In the genomic region with DNA sequence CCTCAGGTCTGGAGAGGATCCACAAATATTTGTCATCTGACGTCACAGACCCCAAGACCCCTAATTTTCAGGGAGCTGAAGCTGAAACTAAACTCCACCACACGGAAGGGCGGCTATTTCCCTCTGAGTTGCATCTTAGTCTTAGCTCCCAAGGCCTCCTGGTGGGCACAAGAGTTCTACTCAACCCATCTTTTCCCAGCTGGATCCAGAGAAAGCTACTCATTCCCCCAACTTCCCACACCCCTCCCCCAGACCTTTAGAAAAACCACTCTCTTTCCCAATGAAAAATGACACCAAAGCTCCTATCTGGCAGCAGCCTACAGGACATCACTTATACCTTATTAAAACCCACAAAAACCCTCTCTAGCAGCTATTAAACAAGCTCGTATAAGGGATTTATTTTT, we compare ENCODE assay signal across 19 cellular contexts.
A peak's percentile ranks its signal among the peaks of the same experiment; 100 is the strongest.
DNase-seq lines count a peak whose midpoint lies in the region; ATAC-seq and TF ChIP-seq lines count a peak whose summit lies in the region.
"Had no signal": no experiment of that assay in that cellular context is flagged by ENCODE, and none has a peak within 500 bp of the region (broad histone marks: within the 10 kb centered on the region; RNA-seq: fewer than 3 reads in every experiment).

No MANE protein-coding gene starts in this region.

- CTCF ChIA-PET in HEK293 (lab: Yijun Ruan, JAX) = interaction anchor here (0.6 to 1.1 kb wide), 3 partner anchors 10 to 1695 kb away, joined by 3 read pairs; no protein-coding TSS in a partner anchor

- H3K27ac Mint-ChIP-seq in stimulated activated naive CD8-positive, alpha-beta T cell treated with anti-CD3 and anti-CD28 coated beads, Interleukin-15, amount 100 ng/mL, for 72 hours = no peak overlapping the region
- H3K27ac Mint-ChIP-seq: CD4-positive, CD25-positive, alpha-beta regulatory T cell had no signal

- H3K4me3 ChIP-seq in HEK293 (ENCODE audit: low read depth, low read length) (no peak overlapping the region), iPS DF 6.9 (ENCODE audit: low read length) (no peak overlapping the region)

- H3K9me3 ChIP-seq in HEK293 (ENCODE audit: control insufficient read depth, insufficient read depth, low read depth, low read length) (no peaks in the 10 kb centered on the region), iPS DF 6.9 (ENCODE audit: control insufficient read depth, insufficient read depth, low read length) (no peaks in the 10 kb centered on the region)

- peaks cover 15% of the 10 kb centered on the region for H3K4me1 Mint-ChIP-seq in stimulated activated naive CD8-positive, alpha-beta T cell treated with anti-CD3 and anti-CD28 coated beads, Interleukin-15, amount 100 ng/mL, for 72 hours

- POLR2A ChIA-PET in HEK293 (lab: Yijun Ruan, JAX) = no interaction called here

- H3K27ac ChIP-seq in HEK293 (ENCODE audit: extremely low read depth, low read depth, low read length) (no peak overlapping the region), iPS DF 6.9 (ENCODE audit: low read length) (no peak overlapping the region)

- no peaks in the 10 kb centered on the region for H3K27me3 ChIP-seq in iPS DF 6.9 (ENCODE audit: control insufficient read depth, insufficient read depth, low read length)

- peak; percentile 11 for DNase-seq in Daoy (ENCODE audit: low read depth)
- DNase-seq in NCI-H524 treated with DMSO at 0.1 percent for 48 hours (lab: John Stamatoyannopoulos, UW) = peak; percentile 80
- peak; percentile 5 for DNase-seq in iPS DF 6.9 (ENCODE audit: low read depth, low spot score)
- no peak for DNase-seq in posterior vena cava (ENCODE audit: low spot score)
- no peak for DNase-seq in stimulated activated naive CD8-positive, alpha-beta T cell treated with anti-CD3 and anti-CD28 coated beads, Interleukin-15, amount 100 ng/mL, for 72 hours
- DNase-seq: ACHN, AML-193, DMS53, HCEC 1CT, KG1, NCI-H1048, NCI-H1694, NCI-H2171, NCI-H446, SW 1271 had no signal

- H3K9me3 Mint-ChIP-seq in stimulated activated naive CD8-positive, alpha-beta T cell treated with anti-CD3 and anti-CD28 coated beads, Interleukin-15, amount 100 ng/mL, for 72 hours = no peaks in the 10 kb centered on the region
- H3K9me3 Mint-ChIP-seq: CD4-positive, CD25-positive, alpha-beta regulatory T cell had no signal

- H3K27me3 Mint-ChIP-seq in stimulated activated naive CD8-positive, alpha-beta T cell treated with anti-CD3 and anti-CD28 coated beads, Interleukin-15, amount 100 ng/mL, for 72 hours = no peaks in the 10 kb centered on the region

- peak; percentile 21; the same call in 1 of the 2 replicates for TF ChIP-seq CTCF in HEK293 (tag by site-specific recombination; IDR thresholded peaks at IDR 0.05)

- H3K36me3 ChIP-seq in HEK293 (ENCODE audit: control insufficient read depth in 2 of 2, insufficient read depth in 1 of 2, low read length in 2 of 2) = no peaks in the 10 kb centered on the region
- no peaks in the 10 kb centered on the region for H3K36me3 ChIP-seq in iPS DF 6.9 (ENCODE audit: control insufficient read depth, insufficient read depth, low read length)

- ATAC-seq in stimulated activated naive CD8-positive, alpha-beta T cell treated with anti-CD3 and anti-CD28 coated beads, Interleukin-15, amount 100 ng/mL, for 72 hours = no peak
- no peak for ATAC-seq in GM18861 (IDR thresholded peaks at IDR 0.05; ENCODE audit: unreplicated experiment)
- ATAC-seq: Panc1 had no signal

- H3K4me1 ChIP-seq in HEK293 (ENCODE audit: control insufficient read depth, insufficient read depth, low read length) = peaks cover 30% of the 10 kb centered on the region
- no peaks in the 10 kb centered on the region for H3K4me1 ChIP-seq in iPS DF 6.9 (ENCODE audit: control insufficient read depth, insufficient read depth, low read length)

- H3K4me3 Mint-ChIP-seq in stimulated activated naive CD8-positive, alpha-beta T cell treated with anti-CD3 and anti-CD28 coated beads, Interleukin-15, amount 100 ng/mL, for 72 hours = no peak overlapping the region
- H3K4me3 Mint-ChIP-seq: CD4-positive, CD25-positive, alpha-beta regulatory T cell had no signal

- intact Hi-C loops in posterior vena cava (cut with DNase I) = loop anchor here in 1 of 2 donors (5.0 kb wide), 1 partner anchor 631 kb away; no protein-coding TSS in a partner anchor

- WGBS in iPS DF 6.9 (ENCODE audit: insufficient coverage, insufficient read length) = no CpG with 5 or more reads among the region's 4 CpGs

TF ChIP-seq in HEK293, 187 proteins besides CTCF, POLR2A, EP300 and RAD21 (continues in another document):
- TF ChIP-seq ZNF248 (tag by site-specific recombination; IDR thresholded peaks at IDR 0.05) (no peak), ZNF366 (tag by site-specific recombination; conservative IDR thresholded peaks at IDR 0.05) (no peak), ZNF600 (tag by site-specific recombination; IDR thresholded peaks at IDR 0.05) (no peak), ZBTB17 (tag by site-specific recombination; IDR thresholded peaks at IDR 0.05) (no peak), ZNF510 (tag by site-specific recombination; IDR thresholded peaks at IDR 0.05; ENCODE audit: insufficient replicate concordance) (no peak), ZNF391 (tag by site-specific recombination; IDR thresholded peaks at IDR 0.05; ENCODE audit: borderline replicate concordance, low read depth) (no peak), KLF16 (tag by site-specific recombination; IDR thresholded peaks at IDR 0.05) (no peak), ZNF223 (tag by site-specific recombination; IDR thresholded peaks at IDR 0.05) (no peak), ZNF404 (tag by site-specific recombination; IDR thresholded peaks at IDR 0.05) (no peak), YY1 (tag by site-specific recombination; IDR thresholded peaks at IDR 0.05) (no peak), TRIM28 (IDR thresholded peaks at IDR 0.05; ENCODE audit: borderline replicate concordance, low read length) (no peak), ZNF133 (tag by site-specific recombination; IDR thresholded peaks at IDR 0.05) (peak; percentile 58), ZNF18 (tag by site-specific recombination; IDR thresholded peaks at IDR 0.05) (peak; percentile 48; the same call in 1 of the 2 replicates), FEZF1 (tag by site-specific recombination; IDR thresholded peaks at IDR 0.05) (peak; percentile 68), ZNF335 (tag by site-specific recombination; conservative IDR thresholded peaks at IDR 0.05) (peak; percentile 28; the same call in 1 of the 2 replicates), ZBTB20 (tag by site-specific recombination; IDR thresholded peaks at IDR 0.05) (no peak), ZNF558 (tag by site-specific recombination; IDR thresholded peaks at IDR 0.05) (no peak), ZIC2 (tag by site-specific recombination; IDR thresholded peaks at IDR 0.05) (peak; percentile 30; the same call in 1 of the 2 replicates), ZNF354C (tag by site-specific recombination; IDR thresholded peaks at IDR 0.05; ENCODE audit: borderline replicate concordance, low read depth) (no peak), ZNF560 (tag by site-specific recombination; IDR thresholded peaks at IDR 0.05; ENCODE audit: borderline replicate concordance) (no peak), ZNF76 (tag by site-specific recombination; IDR thresholded peaks at IDR 0.05; ENCODE audit: borderline replicate concordance, low read depth) (no peak), EGR2 (tag by site-specific recombination; IDR thresholded peaks at IDR 0.05; ENCODE audit: low read depth) (peak; percentile 92), ZBTB48 (tag by site-specific recombination; IDR thresholded peaks at IDR 0.05) (no peak), ZNF140 (tag by site-specific recombination; IDR thresholded peaks at IDR 0.05) (no peak), ZNF138 (tag by site-specific recombination; IDR thresholded peaks at IDR 0.05; ENCODE audit: borderline replicate concordance) (no peak), ZNF785 (tag by site-specific recombination; IDR thresholded peaks at IDR 0.05) (no peak), ZNF610 (tag by site-specific recombination; IDR thresholded peaks at IDR 0.05; ENCODE audit: borderline replicate concordance) (peak; percentile 54; the same call in 1 of the 2 replicates), IKZF3 (tag by site-specific recombination; IDR thresholded peaks at IDR 0.05) (no peak), ZFP3 (tag by site-specific recombination; IDR thresholded peaks at IDR 0.05; ENCODE audit: low read depth) (peak; percentile 46; the same call in 1 of the 2 replicates), ZNF2 (tag by site-specific recombination; IDR thresholded peaks at IDR 0.05) (no peak), OSR2 (tag by site-specific recombination; IDR thresholded peaks at IDR 0.05) (peak; percentile 78), ZBTB7A (tag by site-specific recombination; IDR thresholded peaks at IDR 0.05; ENCODE audit: low read depth) (no peak)
- TF ChIP-seq, protein P1, sequence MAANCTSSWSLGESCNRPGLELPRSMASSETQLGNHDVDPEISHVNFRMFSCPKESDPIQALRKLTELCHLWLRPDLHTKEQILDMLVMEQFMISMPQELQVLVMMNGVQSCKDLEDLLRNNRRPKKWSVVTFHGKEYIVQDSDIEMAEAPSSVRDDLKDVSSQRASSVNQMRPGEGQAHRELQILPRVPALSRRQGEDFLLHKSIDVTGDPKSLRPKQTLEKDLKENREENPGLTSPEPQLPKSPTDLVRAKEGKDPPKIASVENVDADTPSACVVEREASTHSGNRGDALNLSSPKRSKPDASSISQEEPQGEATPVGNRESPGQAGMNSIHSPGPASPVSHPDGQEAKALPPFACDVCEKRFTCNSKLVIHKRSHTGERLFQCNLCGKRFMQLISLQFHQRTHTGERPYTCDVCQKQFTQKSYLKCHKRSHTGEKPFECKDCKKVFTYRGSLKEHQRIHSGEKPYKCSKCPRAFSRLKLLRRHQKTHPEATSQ (tag by site-specific recombination; IDR thresholded peaks at IDR 0.05) = no peak

Comparison
In these comparisons a context has a peak if more than half of its experiments do, and no peak if none do; other contexts are left out.
1. DNase-seq: peak in Daoy (single experiment), NCI-H524 treated with DMSO at 0.1 percent for 48 hours (single experiment) and iPS DF 6.9 (single experiment); none in posterior vena cava (single experiment) and stimulated activated naive CD8-positive, alpha-beta T cell treated with anti-CD3 and anti-CD28 coated beads, Interleukin-15, amount 100 ng/mL, for 72 hours (0 of 2).